Comparison of ENCODE assay signal across 1 cellular context in genomic region chr15:70246623-70247200, GRCh38.
TF ChIP-seq lines count a peak whose summit lies in the region.

No MANE protein-coding gene starts in this region.

TF ChIP-seq in HCT116, 20 proteins besides CTCF, POLR2A, EP300 and RAD21 (continued from another document):
- TF ChIP-seq REST (IDR thresholded peaks at IDR 0.05; ENCODE audit: low read depth) (no peak), SIN3A (IDR thresholded peaks at IDR 0.05; ENCODE audit: low read depth) (no peak), ELF1 (IDR thresholded peaks at IDR 0.05; ENCODE audit: borderline replicate concordance, low read depth) (no peak), YY1 (IDR thresholded peaks at IDR 0.05; ENCODE audit: extremely low read depth, insufficient replicate concordance, low read depth, low read length) (no peak)
